ENCODE assay signal across 7 cellular contexts in genomic region chr10:68826764-68827591, GRCh38. TPM values are rescaled to one million over a fixed set of nuclear protein-coding genes. Genes with fewer than 3 reads are reported as not detected.
A peak's percentile ranks its signal among the peaks of the same experiment; 100 is the strongest.
DNase-seq lines count a peak whose midpoint lies in the region; ATAC-seq and TF ChIP-seq lines count a peak whose summit lies in the region.

Gene STOX1 (plus strand): TSS chr10:68827531. CDS start chr10:68827624, 93 bp downstream.

- peaks cover 9% of the 10 kb centered on the region for H3K4me1 Mint-ChIP-seq in activated CD8-positive, alpha-beta T cell treated with anti-CD3 and anti-CD28 coated beads for 36 hours (ENCODE audit: low read depth)

- no peaks in the 10 kb centered on the region for H3K27me3 ChIP-seq in ectodermal cell (ENCODE audit: control insufficient read depth, insufficient read depth, low read length, poor library complexity, severe bottlenecking)

- H3K4me3 ChIP-seq in ectodermal cell (ENCODE audit: insufficient read depth, low read depth, low read length) (peak within 1 kb of the TSS; percentile 73), mesodermal cell (ENCODE audit: extremely low read depth, insufficient read depth, low read length, poor library complexity, severe bottlenecking) (peak within 1 kb of the TSS; percentile 56)

- no peaks in the 10 kb centered on the region for H3K36me3 ChIP-seq in ectodermal cell (ENCODE audit: control insufficient read depth, insufficient read depth, low read length)
- no peaks in the 10 kb centered on the region for H3K36me3 ChIP-seq in mesodermal cell (ENCODE audit: control insufficient read depth, insufficient read depth, low read length)

- POLR2A ChIA-PET in activated CD8-positive, alpha-beta T cell treated with anti-CD3 and anti-CD28 coated beads for 36 hours (lab: Charles Lee): interaction anchor here (0.6 to 1.5 kb wide), 3 partner anchors 52 to 405 kb away, joined by 3 to 10 read pairs (median 4); partner anchors contain the start of gene DDX50

- no peaks in the 10 kb centered on the region for H3K9me3 ChIP-seq in ectodermal cell (ENCODE audit: control insufficient read depth, low read length)
- H3K9me3 ChIP-seq in mesodermal cell (ENCODE audit: control insufficient read depth, low read length): no peaks in the 10 kb centered on the region

- H3K27ac ChIP-seq in ectodermal cell (ENCODE audit: insufficient read depth, low read depth, low read length, poor library complexity, severe bottlenecking): peak within 1 kb of the TSS; percentile 55
- H3K27ac ChIP-seq in mesodermal cell (ENCODE audit: low read depth, low read length, severe bottlenecking): no peak within 1 kb of the TSS

- 9% methylated on average over 63 of the region's 63 CpGs for WGBS in ectodermal cell, 2 experiments
- 9 to 11% methylated on average over 30 to 47 of the region's 63 CpGs for WGBS in mesodermal cell (ENCODE audit: insufficient coverage in 2 of 2), 2 experiments

- H3K36me3 Mint-ChIP-seq in activated CD8-positive, alpha-beta T cell treated with anti-CD3 and anti-CD28 coated beads for 36 hours (ENCODE audit: low read depth): no peaks in the 10 kb centered on the region

- TF ChIP-seq CTCF in activated CD8-positive, alpha-beta T cell treated with anti-CD3 and anti-CD28 coated beads for 36 hours (IDR thresholded peaks at IDR 0.05): no peak

- intact Hi-C loops in activated CD8-positive, alpha-beta T cell treated with anti-CD3 and anti-CD28 coated beads for 36 hours (cut with micrococcal nuclease): no loop called here

- H3K4me1 ChIP-seq in ectodermal cell (ENCODE audit: control insufficient read depth, insufficient read depth, low read length): peaks cover 9% of the 10 kb centered on the region
- H3K4me1 ChIP-seq in mesodermal cell (ENCODE audit: control insufficient read depth, insufficient read depth, low read length, poor library complexity, severe bottlenecking): no peaks in the 10 kb centered on the region

- peak; percentile 57 for DNase-seq in NCI-H460 (ENCODE audit: extremely low read depth, low read depth)
- DNase-seq in activated CD8-positive, alpha-beta T cell treated with anti-CD3 and anti-CD28 coated beads for 36 hours: peak; percentile 64
- DNase-seq in stimulated activated CD8-positive, alpha-beta memory T cell treated with anti-CD3 and anti-CD28 coated beads, Interleukin-2, amount 100 ng/mL, for 48 hours (ENCODE audit: low read depth in 2 of 2): peak; percentile 56 to 58

- no peak within 1 kb of the TSS for H3K27ac Mint-ChIP-seq in activated CD8-positive, alpha-beta T cell treated with anti-CD3 and anti-CD28 coated beads for 36 hours

- H3K4me3 Mint-ChIP-seq in activated CD8-positive, alpha-beta T cell treated with anti-CD3 and anti-CD28 coated beads for 36 hours: peak within 1 kb of the TSS; percentile 72

- CTCF ChIA-PET in activated CD8-positive, alpha-beta T cell treated with anti-CD3 and anti-CD28 coated beads for 36 hours (lab: Charles Lee): interaction anchor here (0.6 to 3.0 kb wide), 10 partner anchors 9 to 420 kb away, joined by 3 to 15 read pairs (median 3); partner anchors contain the start of genes DDX50 and RUFY2

- no peak for TF ChIP-seq POLR2A in GM18505 (IDR thresholded peaks at IDR 0.05; ENCODE audit: borderline replicate concordance, extremely low read depth, insufficient read depth, insufficient read length)

- no peaks in the 10 kb centered on the region for H3K9me3 Mint-ChIP-seq in activated CD8-positive, alpha-beta T cell treated with anti-CD3 and anti-CD28 coated beads for 36 hours

- H3K27me3 Mint-ChIP-seq in activated CD8-positive, alpha-beta T cell treated with anti-CD3 and anti-CD28 coated beads for 36 hours: peaks cover 5% of the 10 kb centered on the region

- peak; percentile 72 for ATAC-seq in GM18505 (IDR thresholded peaks at IDR 0.05; ENCODE audit: unreplicated experiment)
- peak; percentile 74 for ATAC-seq in HG02885 (IDR thresholded peaks at IDR 0.05; ENCODE audit: poor library complexity, unreplicated experiment)
- ATAC-seq in activated CD8-positive, alpha-beta T cell treated with anti-CD3 and anti-CD28 coated beads for 36 hours: peak; percentile 87

RNA-seq across cellular contexts. Expression of gene STOX1, which starts in this region (rescaled TPM):
- total RNA-seq in NCI-H460 (2014; rRNA removed; shearing (Covaris generic)): 1.6 and 1.8 TPM in 2 replicates
- polyA plus RNA-seq in NCI-H460 (2014; cell fraction: nucleus; rRNA removed): 0.75 and 0.96 TPM in 2 replicates
- under 1 TPM; 0.22 to 0.36 TPM for total RNA-seq in activated CD8-positive, alpha-beta T cell treated with anti-CD3 and anti-CD28 coated beads for 36 hours
- 36.7 TPM for polyA plus RNA-seq in ectodermal cell (2013, experiment 1 of 4)
- polyA plus RNA-seq in ectodermal cell (2013, experiment 2 of 4): 44.1 TPM
- 28.0 TPM for polyA plus RNA-seq in ectodermal cell (2013, experiment 3 of 4)
- 42.0 TPM for polyA plus RNA-seq in ectodermal cell (2013, experiment 4 of 4)
- polyA plus RNA-seq in mesodermal cell (2013, experiment 1 of 2): 1.2 TPM
- 1.7 TPM for polyA plus RNA-seq in mesodermal cell (2013, experiment 2 of 2)

Comparison
In these comparisons a context has a peak if more than half of its experiments do, and no peak if none do; other contexts are left out.
1. Peak in DNase-seq and ATAC-seq in activated CD8-positive, alpha-beta T cell treated with anti-CD3 and anti-CD28 coated beads for 36 hours; RNA of the gene not detected or under 1 TPM.